In the genomic region with DNA sequence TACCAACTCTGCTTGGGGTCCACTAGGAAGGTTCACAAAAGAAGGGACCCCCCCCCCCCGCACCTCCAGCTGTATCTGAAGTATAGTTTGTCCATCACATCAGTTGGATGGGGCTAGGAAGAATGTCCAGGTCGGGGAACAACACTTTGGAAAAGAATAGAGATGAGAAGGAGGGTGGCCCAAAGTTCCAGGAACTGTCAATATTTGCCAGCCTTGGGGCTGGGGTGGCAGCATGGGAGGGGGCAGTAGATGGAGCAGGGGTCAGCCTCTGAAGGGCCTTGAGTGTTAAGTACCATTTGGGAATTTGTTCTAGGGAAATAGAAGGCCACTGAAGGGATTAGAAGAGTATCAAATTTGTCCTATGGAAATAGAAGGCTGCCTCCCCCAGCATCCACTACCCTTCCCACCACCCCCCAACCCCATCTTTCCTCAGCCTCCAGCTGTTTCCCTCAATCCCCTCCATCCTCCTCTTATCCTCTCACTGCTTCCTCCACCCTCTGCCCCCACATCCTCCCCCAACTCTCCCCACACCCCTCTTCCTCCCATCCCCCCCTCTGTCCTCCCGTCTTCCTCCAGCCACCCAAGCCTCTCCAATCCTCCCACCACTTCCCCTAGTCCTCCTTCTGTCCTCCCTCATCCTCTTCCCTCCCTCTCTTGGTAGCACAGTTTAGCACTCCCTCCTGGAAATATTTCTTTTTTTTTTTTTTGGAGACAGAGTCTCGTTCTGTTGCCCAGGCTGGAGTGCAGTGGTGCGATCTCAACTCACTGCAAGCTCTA, we compare ENCODE assay signal across 1 cellular context.
A peak's percentile ranks its signal among the peaks of the same experiment; 100 is the strongest.
TF ChIP-seq lines count a peak whose summit lies in the region.

No MANE protein-coding gene starts in this region.

TF ChIP-seq in HepG2, 621 proteins besides CTCF, POLR2A, EP300 and RAD21 (continued from another document and continues in another):
- TF ChIP-seq, protein P1, sequence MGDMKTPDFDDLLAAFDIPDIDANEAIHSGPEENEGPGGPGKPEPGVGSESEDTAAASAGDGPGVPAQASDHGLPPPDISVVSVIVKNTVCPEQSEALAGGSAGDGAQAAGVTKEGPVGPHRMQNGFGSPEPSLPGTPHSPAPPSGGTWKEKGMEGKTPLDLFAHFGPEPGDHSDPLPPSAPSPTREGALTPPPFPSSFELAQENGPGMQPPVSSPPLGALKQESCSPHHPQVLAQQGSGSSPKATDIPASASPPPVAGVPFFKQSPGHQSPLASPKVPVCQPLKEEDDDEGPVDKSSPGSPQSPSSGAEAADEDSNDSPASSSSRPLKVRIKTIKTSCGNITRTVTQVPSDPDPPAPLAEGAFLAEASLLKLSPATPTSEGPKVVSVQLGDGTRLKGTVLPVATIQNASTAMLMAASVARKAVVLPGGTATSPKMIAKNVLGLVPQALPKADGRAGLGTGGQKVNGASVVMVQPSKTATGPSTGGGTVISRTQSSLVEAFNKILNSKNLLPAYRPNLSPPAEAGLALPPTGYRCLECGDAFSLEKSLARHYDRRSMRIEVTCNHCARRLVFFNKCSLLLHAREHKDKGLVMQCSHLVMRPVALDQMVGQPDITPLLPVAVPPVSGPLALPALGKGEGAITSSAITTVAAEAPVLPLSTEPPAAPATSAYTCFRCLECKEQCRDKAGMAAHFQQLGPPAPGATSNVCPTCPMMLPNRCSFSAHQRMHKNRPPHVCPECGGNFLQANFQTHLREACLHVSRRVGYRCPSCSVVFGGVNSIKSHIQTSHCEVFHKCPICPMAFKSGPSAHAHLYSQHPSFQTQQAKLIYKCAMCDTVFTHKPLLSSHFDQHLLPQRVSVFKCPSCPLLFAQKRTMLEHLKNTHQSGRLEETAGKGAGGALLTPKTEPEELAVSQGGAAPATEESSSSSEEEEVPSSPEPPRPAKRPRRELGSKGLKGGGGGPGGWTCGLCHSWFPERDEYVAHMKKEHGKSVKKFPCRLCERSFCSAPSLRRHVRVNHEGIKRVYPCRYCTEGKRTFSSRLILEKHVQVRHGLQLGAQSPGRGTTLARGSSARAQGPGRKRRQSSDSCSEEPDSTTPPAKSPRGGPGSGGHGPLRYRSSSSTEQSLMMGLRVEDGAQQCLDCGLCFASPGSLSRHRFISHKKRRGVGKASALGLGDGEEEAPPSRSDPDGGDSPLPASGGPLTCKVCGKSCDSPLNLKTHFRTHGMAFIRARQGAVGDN (CRISPR knock-in tag; IDR thresholded peaks at IDR 0.05), result no peak
- TF ChIP-seq ZNF124 (CRISPR knock-in tag; IDR thresholded peaks at IDR 0.05), result no peak
- no peak for TF ChIP-seq ASH2L (IDR thresholded peaks at IDR 0.05; ENCODE audit: insufficient read length, low read depth, low read length)
- peak; percentile 97 for TF ChIP-seq PATZ1 (CRISPR knock-in tag; IDR thresholded peaks at IDR 0.05)
- no peak for TF ChIP-seq GZF1 (CRISPR knock-in tag; IDR thresholded peaks at IDR 0.05)
- TF ChIP-seq CBX1 (IDR thresholded peaks at IDR 0.05; ENCODE audit: low read depth), result no peak
- TF ChIP-seq RAD51 (IDR thresholded peaks at IDR 0.05; ENCODE audit: borderline replicate concordance), result no peak
- no peak for TF ChIP-seq MIXL1 (CRISPR knock-in tag; IDR thresholded peaks at IDR 0.05)
- no peak for TF ChIP-seq ZNF44 (CRISPR knock-in tag; IDR thresholded peaks at IDR 0.05)
- TF ChIP-seq SMARCC2 (IDR thresholded peaks at IDR 0.05), result no peak
- no peak for TF ChIP-seq HMGA1 (CRISPR knock-in tag; conservative IDR thresholded peaks at IDR 0.05)
- TF ChIP-seq MEIS1 (CRISPR knock-in tag; IDR thresholded peaks at IDR 0.05; ENCODE audit: borderline replicate concordance), result no peak
- TF ChIP-seq GLI4 (CRISPR knock-in tag; IDR thresholded peaks at IDR 0.05; ENCODE audit: borderline replicate concordance), result no peak
- TF ChIP-seq BHLHE40 (IDR thresholded peaks at IDR 0.05; ENCODE audit: low read length), result no peak
- TF ChIP-seq ZBTB26 (CRISPR knock-in tag; IDR thresholded peaks at IDR 0.05; ENCODE audit: borderline replicate concordance), result no peak
- no peak for TF ChIP-seq ZNF136 (CRISPR knock-in tag; IDR thresholded peaks at IDR 0.05; ENCODE audit: low read depth)
- TF ChIP-seq, protein P2, sequence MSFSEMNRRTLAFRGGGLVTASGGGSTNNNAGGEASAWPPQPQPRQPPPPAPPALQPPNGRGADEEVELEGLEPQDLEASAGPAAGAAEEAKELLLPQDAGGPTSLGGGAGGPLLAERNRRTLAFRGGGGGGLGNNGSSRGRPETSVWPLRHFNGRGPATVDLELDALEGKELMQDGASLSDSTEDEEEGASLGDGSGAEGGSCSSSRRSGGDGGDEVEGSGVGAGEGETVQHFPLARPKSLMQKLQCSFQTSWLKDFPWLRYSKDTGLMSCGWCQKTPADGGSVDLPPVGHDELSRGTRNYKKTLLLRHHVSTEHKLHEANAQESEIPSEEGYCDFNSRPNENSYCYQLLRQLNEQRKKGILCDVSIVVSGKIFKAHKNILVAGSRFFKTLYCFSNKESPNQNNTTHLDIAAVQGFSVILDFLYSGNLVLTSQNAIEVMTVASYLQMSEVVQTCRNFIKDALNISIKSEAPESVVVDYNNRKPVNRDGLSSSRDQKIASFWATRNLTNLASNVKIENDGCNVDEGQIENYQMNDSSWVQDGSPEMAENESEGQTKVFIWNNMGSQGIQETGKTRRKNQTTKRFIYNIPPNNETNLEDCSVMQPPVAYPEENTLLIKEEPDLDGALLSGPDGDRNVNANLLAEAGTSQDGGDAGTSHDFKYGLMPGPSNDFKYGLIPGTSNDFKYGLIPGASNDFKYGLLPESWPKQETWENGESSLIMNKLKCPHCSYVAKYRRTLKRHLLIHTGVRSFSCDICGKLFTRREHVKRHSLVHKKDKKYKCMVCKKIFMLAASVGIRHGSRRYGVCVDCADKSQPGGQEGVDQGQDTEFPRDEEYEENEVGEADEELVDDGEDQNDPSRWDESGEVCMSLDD (CRISPR knock-in tag; IDR thresholded peaks at IDR 0.05; ENCODE audit: borderline replicate concordance), result no peak
- TF ChIP-seq RARG (CRISPR knock-in tag; IDR thresholded peaks at IDR 0.05; ENCODE audit: low read depth), result no peak
- TF ChIP-seq, protein P3, sequence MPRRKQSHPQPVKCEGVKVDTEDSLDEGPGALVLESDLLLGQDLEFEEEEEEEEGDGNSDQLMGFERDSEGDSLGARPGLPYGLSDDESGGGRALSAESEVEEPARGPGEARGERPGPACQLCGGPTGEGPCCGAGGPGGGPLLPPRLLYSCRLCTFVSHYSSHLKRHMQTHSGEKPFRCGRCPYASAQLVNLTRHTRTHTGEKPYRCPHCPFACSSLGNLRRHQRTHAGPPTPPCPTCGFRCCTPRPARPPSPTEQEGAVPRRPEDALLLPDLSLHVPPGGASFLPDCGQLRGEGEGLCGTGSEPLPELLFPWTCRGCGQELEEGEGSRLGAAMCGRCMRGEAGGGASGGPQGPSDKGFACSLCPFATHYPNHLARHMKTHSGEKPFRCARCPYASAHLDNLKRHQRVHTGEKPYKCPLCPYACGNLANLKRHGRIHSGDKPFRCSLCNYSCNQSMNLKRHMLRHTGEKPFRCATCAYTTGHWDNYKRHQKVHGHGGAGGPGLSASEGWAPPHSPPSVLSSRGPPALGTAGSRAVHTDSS (CRISPR knock-in tag; conservative IDR thresholded peaks at IDR 0.05), result no peak
- no peak for TF ChIP-seq IKZF5 (CRISPR knock-in tag; IDR thresholded peaks at IDR 0.05)
- TF ChIP-seq ZNF180 (CRISPR knock-in tag; IDR thresholded peaks at IDR 0.05; ENCODE audit: borderline replicate concordance, low read depth), result no peak
- no peak for TF ChIP-seq DNMT3B (CRISPR knock-in tag; conservative IDR thresholded peaks at IDR 0.05)
- TF ChIP-seq SNAPC2 (CRISPR knock-in tag; IDR thresholded peaks at IDR 0.05), result no peak
- TF ChIP-seq ZNF143 (CRISPR knock-in tag; IDR thresholded peaks at IDR 0.05), result no peak
- TF ChIP-seq ZSCAN12 (CRISPR knock-in tag; IDR thresholded peaks at IDR 0.05), result no peak
- no peak for TF ChIP-seq PHF21A (CRISPR knock-in tag; IDR thresholded peaks at IDR 0.05)
- TF ChIP-seq SMYD3 (CRISPR knock-in tag; IDR thresholded peaks at IDR 0.05), result no peak
- no peak for TF ChIP-seq SIX1 (CRISPR knock-in tag; IDR thresholded peaks at IDR 0.05; ENCODE audit: borderline replicate concordance)
- 0 out of 2 replicates have a peak, but pooled peaks have one; percentile 38 for TF ChIP-seq GATAD2A (CRISPR knock-in tag; IDR thresholded peaks at IDR 0.05)
- TF ChIP-seq, protein P4, sequence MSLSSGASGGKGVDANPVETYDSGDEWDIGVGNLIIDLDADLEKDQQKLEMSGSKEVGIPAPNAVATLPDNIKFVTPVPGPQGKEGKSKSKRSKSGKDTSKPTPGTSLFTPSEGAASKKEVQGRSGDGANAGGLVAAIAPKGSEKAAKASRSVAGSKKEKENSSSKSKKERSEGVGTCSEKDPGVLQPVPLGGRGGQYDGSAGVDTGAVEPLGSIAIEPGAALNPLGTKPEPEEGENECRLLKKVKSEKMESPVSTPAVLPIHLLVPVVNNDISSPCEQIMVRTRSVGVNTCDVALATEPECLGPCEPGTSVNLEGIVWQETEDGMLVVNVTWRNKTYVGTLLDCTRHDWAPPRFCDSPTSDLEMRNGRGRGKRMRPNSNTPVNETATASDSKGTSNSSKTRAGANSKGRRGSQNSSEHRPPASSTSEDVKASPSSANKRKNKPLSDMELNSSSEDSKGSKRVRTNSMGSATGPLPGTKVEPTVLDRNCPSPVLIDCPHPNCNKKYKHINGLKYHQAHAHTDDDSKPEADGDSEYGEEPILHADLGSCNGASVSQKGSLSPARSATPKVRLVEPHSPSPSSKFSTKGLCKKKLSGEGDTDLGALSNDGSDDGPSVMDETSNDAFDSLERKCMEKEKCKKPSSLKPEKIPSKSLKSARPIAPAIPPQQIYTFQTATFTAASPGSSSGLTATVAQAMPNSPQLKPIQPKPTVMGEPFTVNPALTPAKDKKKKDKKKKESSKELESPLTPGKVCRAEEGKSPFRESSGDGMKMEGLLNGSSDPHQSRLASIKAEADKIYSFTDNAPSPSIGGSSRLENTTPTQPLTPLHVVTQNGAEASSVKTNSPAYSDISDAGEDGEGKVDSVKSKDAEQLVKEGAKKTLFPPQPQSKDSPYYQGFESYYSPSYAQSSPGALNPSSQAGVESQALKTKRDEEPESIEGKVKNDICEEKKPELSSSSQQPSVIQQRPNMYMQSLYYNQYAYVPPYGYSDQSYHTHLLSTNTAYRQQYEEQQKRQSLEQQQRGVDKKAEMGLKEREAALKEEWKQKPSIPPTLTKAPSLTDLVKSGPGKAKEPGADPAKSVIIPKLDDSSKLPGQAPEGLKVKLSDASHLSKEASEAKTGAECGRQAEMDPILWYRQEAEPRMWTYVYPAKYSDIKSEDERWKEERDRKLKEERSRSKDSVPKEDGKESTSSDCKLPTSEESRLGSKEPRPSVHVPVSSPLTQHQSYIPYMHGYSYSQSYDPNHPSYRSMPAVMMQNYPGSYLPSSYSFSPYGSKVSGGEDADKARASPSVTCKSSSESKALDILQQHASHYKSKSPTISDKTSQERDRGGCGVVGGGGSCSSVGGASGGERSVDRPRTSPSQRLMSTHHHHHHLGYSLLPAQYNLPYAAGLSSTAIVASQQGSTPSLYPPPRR (CRISPR knock-in tag; IDR thresholded peaks at IDR 0.05; ENCODE audit: borderline replicate concordance), result peak; percentile 51; the same call in 1 of the 2 replicates
- TF ChIP-seq CREM (IDR thresholded peaks at IDR 0.05), result no peak
- no peak for TF ChIP-seq CREM (CRISPR knock-in tag; IDR thresholded peaks at IDR 0.05)
- TF ChIP-seq MED8 (CRISPR knock-in tag; IDR thresholded peaks at IDR 0.05; ENCODE audit: insufficient replicate concordance), result no peak
- TF ChIP-seq MIER2 (CRISPR knock-in tag; IDR thresholded peaks at IDR 0.05), result no peak
- TF ChIP-seq DMTF1 (CRISPR knock-in tag; IDR thresholded peaks at IDR 0.05), result no peak
- no peak for TF ChIP-seq TBX3 (IDR thresholded peaks at IDR 0.05; ENCODE audit: borderline replicate concordance)
- TF ChIP-seq CHCHD3 (CRISPR knock-in tag; IDR thresholded peaks at IDR 0.05), result no peak
